In genomic region chr5:95621839-95622629, GRCh38 we compare ENCODE assay signal across 8 cellular contexts. TPM values are rescaled to one million over a fixed set of nuclear protein-coding genes. Genes with fewer than 3 reads are reported as not detected.
A peak's percentile ranks its signal among the peaks of the same experiment; 100 is the strongest.
DNase-seq lines count a peak whose midpoint lies in the region; ATAC-seq and TF ChIP-seq lines count a peak whose summit lies in the region.

No MANE protein-coding gene starts in this region.

- H3K36me3 ChIP-seq in upper lobe of right lung = no peaks in the 10 kb centered on the region

- H3K27me3 ChIP-seq in upper lobe of right lung = peaks cover 10% of the 10 kb centered on the region

- no peak overlapping the region for H3K27ac ChIP-seq in upper lobe of right lung

- peak; percentile 79 for DNase-seq in activated CD4-positive, alpha-beta T cell treated with anti-CD3 and anti-CD28 coated beads, Interleukin-2, amount 10 ng/mL, durations not matched to agents 24 days and 14 days
- no peak for DNase-seq in activated CD4-positive, alpha-beta T cell treated with anti-CD3 and anti-CD28 coated beads for 48 hours
- no peak for DNase-seq in T-helper 2 cell treated with Interferon-gamma antibody and Interleukin-4, amounts not matched to agents 5 μg/mL and 100 μg/mL, for 36 hours (ENCODE audit: low spot score)
- DNase-seq in glutamatergic neuron (no peak), DMS53 (lab: John Stamatoyannopoulos, UW) (no peak), upper lobe of right lung (no peak)
- DNase-seq in stimulated activated effector memory CD8-positive, alpha-beta T cell treated with anti-CD3 and anti-CD28 coated beads, Interleukin-12 subunit alpha, Interleukin-12 subunit beta, amount 100 ng/mL, for 72 hours (ENCODE audit: low spot score in 2 of 2) = no peak

- intact Hi-C loops in activated CD4-positive, alpha-beta T cell treated with anti-CD3 and anti-CD28 coated beads, Interleukin-2, amount 10 ng/mL, durations not matched to agents 24 days and 14 days (cut with micrococcal nuclease) = loop anchor here (1.0 kb wide), 3 partner anchors 10 to 67 kb away; partner anchors contain the start of gene ARSK
- intact Hi-C loops in upper lobe of right lung (cut with DNase I) = no loop called here

- H3K4me3 ChIP-seq in upper lobe of right lung = no peak overlapping the region

- H3K27ac Mint-ChIP-seq in activated CD4-positive, alpha-beta T cell treated with anti-CD3 and anti-CD28 coated beads, Interleukin-2, amount 10 ng/mL, durations not matched to agents 24 days and 14 days = peak overlapping the region; percentile 83
- peak overlapping the region; percentile 81 for H3K27ac Mint-ChIP-seq in T-helper 2 cell treated with Interferon-gamma antibody and Interleukin-4, amounts not matched to agents 5 μg/mL and 100 μg/mL, for 36 hours
- H3K27ac Mint-ChIP-seq in glutamatergic neuron (ENCODE audit: unreplicated experiment) = peak overlapping the region; percentile 90
- H3K27ac Mint-ChIP-seq in stimulated activated effector memory CD8-positive, alpha-beta T cell treated with anti-CD3 and anti-CD28 coated beads, Interleukin-12 subunit alpha, Interleukin-12 subunit beta, amount 100 ng/mL, for 72 hours = peak overlapping the region; percentile 50

- H3K4me1 ChIP-seq in upper lobe of right lung = peaks cover 25% of the 10 kb centered on the region

- peaks cover 6% of the 10 kb centered on the region for H3K36me3 Mint-ChIP-seq in activated CD4-positive, alpha-beta T cell treated with anti-CD3 and anti-CD28 coated beads, Interleukin-2, amount 10 ng/mL, durations not matched to agents 24 days and 14 days (ENCODE audit: low read depth)
- peaks cover 4% of the 10 kb centered on the region for H3K36me3 Mint-ChIP-seq in T-helper 2 cell treated with Interferon-gamma antibody and Interleukin-4, amounts not matched to agents 5 μg/mL and 100 μg/mL, for 36 hours (ENCODE audit: low read depth)
- no peaks in the 10 kb centered on the region for H3K36me3 Mint-ChIP-seq in glutamatergic neuron (ENCODE audit: unreplicated experiment)
- no peaks in the 10 kb centered on the region for H3K36me3 Mint-ChIP-seq in stimulated activated effector memory CD8-positive, alpha-beta T cell treated with anti-CD3 and anti-CD28 coated beads, Interleukin-12 subunit alpha, Interleukin-12 subunit beta, amount 100 ng/mL, for 72 hours

- peaks cover 19% of the 10 kb centered on the region for H3K27me3 Mint-ChIP-seq in activated CD4-positive, alpha-beta T cell treated with anti-CD3 and anti-CD28 coated beads, Interleukin-2, amount 10 ng/mL, durations not matched to agents 24 days and 14 days
- H3K27me3 Mint-ChIP-seq in T-helper 2 cell treated with Interferon-gamma antibody and Interleukin-4, amounts not matched to agents 5 μg/mL and 100 μg/mL, for 36 hours (ENCODE audit: low read depth) = peaks cover 22% of the 10 kb centered on the region
- H3K27me3 Mint-ChIP-seq in glutamatergic neuron (ENCODE audit: unreplicated experiment) = peaks cover 19% of the 10 kb centered on the region

- H3K4me3 Mint-ChIP-seq in activated CD4-positive, alpha-beta T cell treated with anti-CD3 and anti-CD28 coated beads, Interleukin-2, amount 10 ng/mL, durations not matched to agents 24 days and 14 days = peak overlapping the region; percentile 80
- peak overlapping the region; percentile 81 for H3K4me3 Mint-ChIP-seq in T-helper 2 cell treated with Interferon-gamma antibody and Interleukin-4, amounts not matched to agents 5 μg/mL and 100 μg/mL, for 36 hours
- peak overlapping the region; percentile 86 for H3K4me3 Mint-ChIP-seq in glutamatergic neuron (ENCODE audit: unreplicated experiment)
- peak overlapping the region; percentile 80 for H3K4me3 Mint-ChIP-seq in stimulated activated effector memory CD8-positive, alpha-beta T cell treated with anti-CD3 and anti-CD28 coated beads, Interleukin-12 subunit alpha, Interleukin-12 subunit beta, amount 100 ng/mL, for 72 hours

- ATAC-seq in stimulated activated effector memory CD8-positive, alpha-beta T cell treated with anti-CD3 and anti-CD28 coated beads, Interleukin-12 subunit alpha, Interleukin-12 subunit beta, amount 100 ng/mL, for 72 hours = no peak
- ATAC-seq in upper lobe of right lung (no peak), GM21447 (IDR thresholded peaks at IDR 0.05; ENCODE audit: unreplicated experiment) (no peak)

- peaks cover 35% of the 10 kb centered on the region for H3K4me1 Mint-ChIP-seq in activated CD4-positive, alpha-beta T cell treated with anti-CD3 and anti-CD28 coated beads, Interleukin-2, amount 10 ng/mL, durations not matched to agents 24 days and 14 days
- peaks cover 30% of the 10 kb centered on the region for H3K4me1 Mint-ChIP-seq in T-helper 2 cell treated with Interferon-gamma antibody and Interleukin-4, amounts not matched to agents 5 μg/mL and 100 μg/mL, for 36 hours (ENCODE audit: low read depth)
- H3K4me1 Mint-ChIP-seq in glutamatergic neuron (ENCODE audit: low read depth, unreplicated experiment) = peaks cover 10% of the 10 kb centered on the region
- H3K4me1 Mint-ChIP-seq in stimulated activated effector memory CD8-positive, alpha-beta T cell treated with anti-CD3 and anti-CD28 coated beads, Interleukin-12 subunit alpha, Interleukin-12 subunit beta, amount 100 ng/mL, for 72 hours = peaks cover 30% of the 10 kb centered on the region

- no peak for TF ChIP-seq CTCF in glutamatergic neuron (IDR thresholded peaks at IDR 0.05; ENCODE audit: partially characterized antibody, unreplicated experiment)
- TF ChIP-seq CTCF in upper lobe of right lung (IDR thresholded peaks at IDR 0.05) = no peak

- H3K9me3 ChIP-seq in upper lobe of right lung = no peaks in the 10 kb centered on the region

- peaks cover 6% of the 10 kb centered on the region for H3K9me3 Mint-ChIP-seq in activated CD4-positive, alpha-beta T cell treated with anti-CD3 and anti-CD28 coated beads, Interleukin-2, amount 10 ng/mL, durations not matched to agents 24 days and 14 days
- no peaks in the 10 kb centered on the region for H3K9me3 Mint-ChIP-seq in T-helper 2 cell treated with Interferon-gamma antibody and Interleukin-4, amounts not matched to agents 5 μg/mL and 100 μg/mL, for 36 hours
- peaks cover 11% of the 10 kb centered on the region for H3K9me3 Mint-ChIP-seq in glutamatergic neuron (ENCODE audit: unreplicated experiment)
- H3K9me3 Mint-ChIP-seq in stimulated activated effector memory CD8-positive, alpha-beta T cell treated with anti-CD3 and anti-CD28 coated beads, Interleukin-12 subunit alpha, Interleukin-12 subunit beta, amount 100 ng/mL, for 72 hours = no peaks in the 10 kb centered on the region

RNA-seq across cellular contexts. Expression of gene GPR150, which starts 2.1 kb away (rescaled TPM):
- total RNA-seq in activated CD4-positive, alpha-beta T cell treated with anti-CD3 and anti-CD28 coated beads, Interleukin-2, amount 10 ng/mL, durations not matched to agents 24 days and 14 days = 0.33 and 0.56 TPM in 2 replicates
- total RNA-seq in glutamatergic neuron (ENCODE audit: unreplicated experiment) = not detected
- 0.49 TPM for total RNA-seq in upper lobe of right lung

RNA-seq across cellular contexts. Expression of gene RFESD, which starts 24.5 kb away (rescaled TPM):
- 4.0 and 4.2 TPM in 2 replicates for total RNA-seq in activated CD4-positive, alpha-beta T cell treated with anti-CD3 and anti-CD28 coated beads, Interleukin-2, amount 10 ng/mL, durations not matched to agents 24 days and 14 days
- total RNA-seq in glutamatergic neuron (ENCODE audit: unreplicated experiment) (1.1 TPM), upper lobe of right lung (3.7 TPM)
